Comparison of ENCODE assay signal across 8 cellular contexts in the genomic region with DNA sequence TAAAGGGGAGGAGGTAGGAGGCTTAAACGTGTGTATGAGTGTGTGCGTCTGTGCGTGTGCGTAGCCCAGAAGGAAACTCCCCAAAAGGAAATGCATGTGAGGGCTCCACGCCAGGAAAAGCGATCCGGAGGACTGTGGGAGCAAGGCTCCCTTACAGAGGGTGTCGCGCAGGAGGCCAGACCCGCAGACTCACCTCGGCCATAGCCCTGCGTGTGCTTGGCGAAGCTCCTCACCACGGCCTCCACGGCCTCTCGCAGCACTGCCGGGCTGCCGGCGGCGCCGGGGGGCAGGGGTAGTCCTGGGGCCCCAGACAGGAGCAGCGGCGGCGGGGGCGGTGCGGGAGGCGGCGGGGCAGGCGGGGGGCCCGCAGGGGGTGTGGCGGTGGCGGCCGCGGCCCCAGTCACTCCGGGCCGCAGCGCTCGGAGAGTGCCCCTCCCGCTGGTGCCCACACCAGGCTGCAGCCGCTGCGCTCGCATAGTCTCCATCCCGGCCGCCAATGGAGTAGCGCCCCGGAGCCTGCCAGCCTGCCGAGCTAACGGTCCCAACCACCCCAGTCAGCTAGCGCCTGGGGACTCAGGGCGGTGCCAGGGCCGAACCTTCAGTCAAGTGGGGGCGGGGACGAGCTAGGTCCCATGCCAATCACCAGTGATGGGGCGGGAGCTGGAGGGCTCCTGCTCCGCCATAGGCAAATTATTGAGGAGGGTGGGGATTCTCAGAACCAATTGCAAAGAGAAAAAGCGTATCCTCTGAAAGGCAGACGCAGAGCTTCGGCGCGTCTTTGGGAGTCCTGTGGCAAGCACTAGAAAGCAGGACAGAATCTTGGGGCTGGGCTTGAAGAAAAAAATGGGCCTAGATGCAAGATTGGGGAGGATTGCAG. TPM values are rescaled to one million over a fixed set of nuclear protein-coding genes. Genes with fewer than 3 reads are reported as not detected.
A peak's percentile ranks its signal among the peaks of the same experiment; 100 is the strongest.
DNase-seq lines count a peak whose midpoint lies in the region; ATAC-seq, FAIRE-seq and TF ChIP-seq lines count a peak whose summit lies in the region.

Gene LIX1L, minus strand, starts transcription at position 575 of the 877 bp plus-strand sequence. Its CDS starts 90 bp downstream, at position 485.

- peak within 1 kb of the TSS; percentile 90 for H3K4me2 ChIP-seq in smooth muscle cell

- H2AFZ ChIP-seq in smooth muscle cell (ENCODE audit: low read depth) = peak within 1 kb of the TSS; percentile 28

- ATAC-seq in GM18907 (IDR thresholded peaks at IDR 0.05; ENCODE audit: unreplicated experiment) (peak; percentile 89), HG03159 (IDR thresholded peaks at IDR 0.05; ENCODE audit: unreplicated experiment) (peak; percentile 85)

- no peak for FAIRE-seq in bronchial epithelial cell (lab: Jason Lieb, UNC)

- no peaks in the 10 kb centered on the region for H3K27me3 ChIP-seq in bronchial epithelial cell (ENCODE audit: control insufficient read depth, insufficient read depth, low read length)
- H3K27me3 ChIP-seq in smooth muscle cell (ENCODE audit: low read depth) = no peaks in the 10 kb centered on the region

- H4K20me1 ChIP-seq in smooth muscle cell (ENCODE audit: low read depth) = peaks cover 22% of the 10 kb centered on the region

- H3F3A ChIP-seq in smooth muscle cell (ENCODE audit: low read depth) = no peaks in the 10 kb centered on the region

- H3K9ac ChIP-seq in smooth muscle cell (ENCODE audit: low read depth) = peak within 1 kb of the TSS; percentile 76

- peak within 1 kb of the TSS; percentile 80 for H3K27ac ChIP-seq in smooth muscle cell (ENCODE audit: low read depth)

- no peak for TF ChIP-seq CTCF in WI38 (IDR thresholded peaks at IDR 0.05; ENCODE audit: low read depth, low read length)
- no peak for TF ChIP-seq CTCF in bronchial epithelial cell (IDR thresholded peaks at IDR 0.05; ENCODE audit: insufficient read depth, low read length, severe bottlenecking)
- no peak for TF ChIP-seq CTCF in smooth muscle cell (IDR thresholded peaks at IDR 0.05; ENCODE audit: borderline replicate concordance, insufficient read depth, poor library complexity, severe bottlenecking)

- under 1% methylated on average over 34 of the region's 60 CpGs for WGBS in smooth muscle cell (ENCODE audit: low lambda C conversion rate)

- H3K36me3 ChIP-seq in bronchial epithelial cell (ENCODE audit: control insufficient read depth, insufficient read depth, low read length) (no peaks in the 10 kb centered on the region), smooth muscle cell (ENCODE audit: low read depth) (no peaks in the 10 kb centered on the region)

- in situ Hi-C loops in ACHN (cut with HindIII; ENCODE audit: low pct_ligation_motif_present, low pct_unique_long_range_greater_than_20kb, low sequenced_read_pairs) = no loop called here

- DNase-seq in ACHN (peak; percentile 99), NCI-H2227 treated with DMSO at 0.1 percent for 48 hours (lab: John Stamatoyannopoulos, UW) (peak; percentile 95), bronchial epithelial cell (ENCODE audit: low read depth) (peak; percentile 96), iPS-NIHi7 (ENCODE audit: extremely low spot score) (peak; percentile 95), smooth muscle cell (lab: John Stamatoyannopoulos, UW; ENCODE audit: unreplicated experiment) (peak; percentile 95)

- H3K4me1 ChIP-seq in smooth muscle cell (ENCODE audit: low read depth) = peaks cover 24% of the 10 kb centered on the region

- no peaks in the 10 kb centered on the region for H3K9me3 ChIP-seq in smooth muscle cell (replicated peaks; ENCODE audit: low read depth)

- peak within 1 kb of the TSS; percentile 80 for H3K4me3 ChIP-seq in WI38 (ENCODE audit: low read depth, low read length)
- peak within 1 kb of the TSS; percentile 59 for H3K4me3 ChIP-seq in bronchial epithelial cell (ENCODE audit: low read depth, low read length)
- peak within 1 kb of the TSS; percentile 74 for H3K4me3 ChIP-seq in smooth muscle cell

- peaks cover 45% of the 10 kb centered on the region for H3K79me2 ChIP-seq in smooth muscle cell (ENCODE audit: low read depth)

RNA-seq across cellular contexts. Expression of gene LIX1L, which starts in this region (rescaled TPM):
- total RNA-seq in bronchial epithelial cell (1.8 and 3.4 TPM in 2 replicates), smooth muscle cell (23.2 and 32.7 TPM in 2 replicates)
- 26.2 and 31.1 TPM in 2 replicates for polyA plus RNA-seq in smooth muscle cell

Comparison
In these comparisons a context has a peak if more than half of its experiments do, and no peak if none do; other contexts are left out.
1. Peak in every context shown above with its lines: DNase-seq, ATAC-seq, H3K4me3 ChIP-seq and H3K27ac ChIP-seq.